In the genomic region with DNA sequence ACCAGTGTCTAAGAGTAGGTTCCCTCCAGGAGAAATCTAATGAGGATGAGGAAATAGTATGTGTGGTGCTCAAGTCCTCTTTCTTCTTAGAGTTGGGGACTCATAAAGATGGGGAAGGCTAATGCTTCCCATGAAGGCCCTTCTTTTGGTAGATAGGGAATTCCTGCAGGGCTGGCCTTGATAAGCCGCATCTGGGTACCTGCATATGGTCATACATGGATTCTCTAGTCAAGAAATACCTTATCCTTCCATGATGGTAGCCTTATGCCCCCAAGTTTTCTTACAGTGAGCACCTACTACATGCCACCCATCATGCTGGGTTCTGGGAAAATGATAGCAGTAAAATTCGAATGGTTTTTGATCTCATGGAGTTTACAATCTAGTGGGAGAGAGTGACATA, we compare ENCODE assay signal across 28 cellular contexts.
"Had no signal": no experiment of that assay in that cellular context is flagged by ENCODE, and none has a peak within 500 bp of the region (broad histone marks: within the 10 kb centered on the region; RNA-seq: fewer than 3 reads in every experiment).

No MANE protein-coding gene starts in this region.

- DNase-seq: naive thymus-derived CD4-positive, alpha-beta T cell; natural killer cell; occipital lobe; ovary; posterior cingulate gyrus; psoas muscle; right cardiac atrium; right lobe of liver; sigmoid colon; small intestine; stimulated activated CD4-positive, alpha-beta T cell treated with anti-CD3 and anti-CD28 coated beads, Interleukin-15, amount 100 ng/mL, for 24 hours; stimulated activated CD4-positive, alpha-beta T cell treated with anti-CD3 and anti-CD28 coated beads, Interleukin-2, amount 100 ng/mL, for 24 hours; stimulated activated CD4-positive, alpha-beta T cell treated with anti-CD3 and anti-CD28 coated beads, Interleukin-2, amount 100 ng/mL, for 48 hours; stimulated activated CD4-positive, alpha-beta T cell treated with anti-CD3 and anti-CD28 coated beads, Interleukin-4, amount 100 ng/mL, for 24 hours; stimulated activated naive CD4-positive, alpha-beta T cell; stomach; thyroid gland; upper lobe of right lung had no signal

- H3K36me3 ChIP-seq: neural progenitor cell, ovary, sigmoid colon, thoracic aorta, thyroid gland, vagina had no signal

- H3K27ac ChIP-seq: neural progenitor cell, ovary, parathyroid adenoma, psoas muscle, right lobe of liver, sigmoid colon, stomach, thoracic aorta, thyroid gland, tibial nerve, upper lobe of right lung, vagina had no signal

- H3K9me3 ChIP-seq: ovary, psoas muscle, right lobe of liver, sigmoid colon, stomach, thoracic aorta, thyroid gland, tibial nerve, upper lobe of right lung, vagina had no signal

- H3K27me3 ChIP-seq: neural progenitor cell, ovary, right lobe of liver, sigmoid colon, stomach, thyroid gland, tibial nerve, upper lobe of right lung, vagina had no signal

- H3K4me1 ChIP-seq: neural progenitor cell, right lobe of liver, tibial nerve, upper lobe of right lung had no signal

- H3K4me3 Mint-ChIP-seq: naive thymus-derived CD4-positive, alpha-beta T cell; natural killer cell; nephron; neural progenitor cell; stimulated activated effector memory CD8-positive, alpha-beta T cell treated with anti-CD3 and anti-CD28 coated beads, Interleukin-12 subunit alpha, Interleukin-12 subunit beta, amount 100 ng/mL, for 72 hours; stimulated activated naive CD8-positive, alpha-beta T cell treated with anti-CD3 and anti-CD28 coated beads, Interleukin-15, Interleukin-2, amounts not matched to agents 100 ng/mL and 50 ng/mL, for 24 hours; type B pancreatic cell had no signal

- ATAC-seq: naive thymus-derived CD4-positive, alpha-beta T cell; natural killer cell; psoas muscle; right cardiac atrium; right lobe of liver; stimulated activated effector memory CD8-positive, alpha-beta T cell treated with anti-CD3 and anti-CD28 coated beads, Interleukin-12 subunit alpha, Interleukin-12 subunit beta, amount 100 ng/mL, for 72 hours; upper lobe of right lung had no signal

- H3K27me3 Mint-ChIP-seq: naive thymus-derived CD4-positive, alpha-beta T cell; progenitor cell of endocrine pancreas; stimulated activated naive CD8-positive, alpha-beta T cell treated with anti-CD3 and anti-CD28 coated beads, Interleukin-15, Interleukin-2, amounts not matched to agents 100 ng/mL and 50 ng/mL, for 24 hours; type B pancreatic cell had no signal

- H3K4me3 ChIP-seq: neural progenitor cell, ovary, psoas muscle, right lobe of liver, sigmoid colon, stomach, thoracic aorta, thyroid gland, tibial nerve, upper lobe of right lung, vagina had no signal

- H3K9me3 Mint-ChIP-seq: natural killer cell; nephron; neural progenitor cell; stimulated activated effector memory CD8-positive, alpha-beta T cell treated with anti-CD3 and anti-CD28 coated beads, Interleukin-12 subunit alpha, Interleukin-12 subunit beta, amount 100 ng/mL, for 72 hours; stimulated activated naive CD8-positive, alpha-beta T cell treated with anti-CD3 and anti-CD28 coated beads, Interleukin-15, Interleukin-2, amounts not matched to agents 100 ng/mL and 50 ng/mL, for 24 hours; type B pancreatic cell had no signal

- H3K4me1 Mint-ChIP-seq: stimulated activated effector memory CD8-positive, alpha-beta T cell treated with anti-CD3 and anti-CD28 coated beads, Interleukin-12 subunit alpha, Interleukin-12 subunit beta, amount 100 ng/mL, for 72 hours had no signal

- H3K27ac Mint-ChIP-seq: natural killer cell; nephron; neural progenitor cell; progenitor cell of endocrine pancreas; stimulated activated effector memory CD8-positive, alpha-beta T cell treated with anti-CD3 and anti-CD28 coated beads, Interleukin-12 subunit alpha, Interleukin-12 subunit beta, amount 100 ng/mL, for 72 hours; stimulated activated naive CD8-positive, alpha-beta T cell treated with anti-CD3 and anti-CD28 coated beads, Interleukin-15, Interleukin-2, amounts not matched to agents 100 ng/mL and 50 ng/mL, for 24 hours; type B pancreatic cell had no signal

- H3K36me3 Mint-ChIP-seq: neural progenitor cell had no signal
